ENCODE assay signal across 10 cellular contexts in the genomic region with DNA sequence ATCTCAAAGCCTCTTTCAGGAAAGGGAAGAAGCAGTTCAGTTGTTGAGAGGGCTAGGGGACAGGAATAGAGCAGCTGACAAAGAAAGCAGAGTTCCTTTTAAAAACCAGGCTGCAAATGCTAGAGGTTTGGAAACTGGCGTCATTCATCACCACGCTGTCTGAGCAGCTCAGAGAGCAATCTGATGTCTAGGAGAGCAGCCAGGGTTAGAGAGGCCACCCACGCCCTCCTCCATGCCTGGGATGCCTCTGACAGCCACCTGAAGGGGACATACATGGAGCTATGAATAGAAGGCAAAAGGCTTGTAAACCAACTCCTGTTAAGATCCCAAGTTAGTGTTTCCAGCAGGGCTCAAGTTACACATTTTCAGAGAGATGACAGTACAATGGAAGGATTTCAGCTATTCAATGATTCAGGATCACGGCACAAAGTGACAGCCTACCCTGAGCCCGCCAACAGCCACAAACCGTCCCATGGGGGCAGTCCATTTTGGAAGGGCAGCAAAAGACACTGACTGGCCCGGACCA. TPM values are rescaled to one million over a fixed set of nuclear protein-coding genes. Genes with fewer than 3 reads are reported as not detected.
DNase-seq lines count a peak whose midpoint lies in the region; ATAC-seq and TF ChIP-seq lines count a peak whose summit lies in the region.
"Had no signal": no experiment of that assay in that cellular context is flagged by ENCODE, and none has a peak within 500 bp of the region (broad histone marks: within the 10 kb centered on the region; RNA-seq: fewer than 3 reads in every experiment).

No MANE protein-coding gene starts in this region.

- H3K9me3 ChIP-seq in psoas muscle, result no peaks in the 10 kb centered on the region
- H3K9me3 ChIP-seq in effector memory CD4-positive, alpha-beta T cell (ENCODE audit: control insufficient read depth, low read length), result no peaks in the 10 kb centered on the region

- H3K27ac ChIP-seq in psoas muscle, result peak overlapping the region; percentile 85
- H3K27ac ChIP-seq in effector memory CD4-positive, alpha-beta T cell (ENCODE audit: insufficient read depth, low read length, poor library complexity, severe bottlenecking), result no peak overlapping the region

- WGBS in psoas muscle, 3 donors, result 30 to 31% (median 30%) methylated on average over 7 of the region's 7 CpGs

- intact Hi-C loops in psoas muscle (cut with DNase I), result no loop called here

- H3K27me3 ChIP-seq in psoas muscle (ENCODE audit: insufficient read depth in 3 of 3, low read length in 2 of 3), result no peaks in the 10 kb centered on the region
- H3K27me3 ChIP-seq in effector memory CD4-positive, alpha-beta T cell (replicated peaks; ENCODE audit: control insufficient read depth, insufficient read depth, low read length, poor library complexity, severe bottlenecking), result no peaks in the 10 kb centered on the region

- H3K36me3 ChIP-seq in psoas muscle (ENCODE audit: insufficient read depth in 1 of 2, low read depth in 1 of 2), result peaks cover 0 to 7% of the 10 kb centered on the region in 2 donors
- H3K36me3 ChIP-seq in effector memory CD4-positive, alpha-beta T cell (ENCODE audit: control insufficient read depth, insufficient read depth, low read length), result peaks cover 22% of the 10 kb centered on the region

- no peak for TF ChIP-seq CTCF in fibroblast of villous mesenchyme (IDR thresholded peaks at IDR 0.05; ENCODE audit: insufficient read depth, low read depth, low read length)
- TF ChIP-seq CTCF in psoas muscle (IDR thresholded peaks at IDR 0.05), result no peak

- ATAC-seq in psoas muscle, result peak; percentile 87 to 93 (median 89)

- H3K4me3 ChIP-seq in fibroblast of villous mesenchyme (ENCODE audit: low read depth, low read length) (no peak overlapping the region), psoas muscle (no peak overlapping the region)
- no peak overlapping the region for H3K4me3 ChIP-seq in effector memory CD4-positive, alpha-beta T cell (ENCODE audit: insufficient read depth, low read depth, low read length, poor library complexity, severe bottlenecking)

- peaks cover 72% of the 10 kb centered on the region for H3K4me1 ChIP-seq in psoas muscle
- H3K4me1 ChIP-seq in effector memory CD4-positive, alpha-beta T cell (ENCODE audit: control insufficient read depth, insufficient read depth, low read length, poor library complexity, severe bottlenecking), result no peaks in the 10 kb centered on the region

- DNase-seq in EL (peak; percentile 87), UCSD-AML1 (lab: John Stamatoyannopoulos, UW; ENCODE audit: unreplicated experiment) (peak; percentile 22), fibroblast of villous mesenchyme (ENCODE audit: low read depth) (peak; percentile 29), psoas muscle (peak; percentile 71 to 86), GM19240 (ENCODE audit: insufficient read length, low spot score) (no peak), NCI-H446 treated with DMSO at 0.1 percent for 48 hours (lab: John Stamatoyannopoulos, UW) (no peak), COLO668 (lab: John Stamatoyannopoulos, UW; ENCODE audit: unreplicated experiment) (no peak)
- DNase-seq in effector memory CD4-positive, alpha-beta T cell, result no peak
- DNase-seq: hippocampal formation, NCI-H1694 had no signal

RNA-seq across cellular contexts. Expression of a gene that starts 12.4 kb away (rescaled TPM):
- total RNA-seq in fibroblast of villous mesenchyme, result 68.0 and 83.3 TPM in 2 replicates
- 10 to 100 TPM; 27.3 to 43.2 (median 38.7) TPM for total RNA-seq in psoas muscle
- polyA plus RNA-seq in psoas muscle, result 10 to 100 TPM; 41.5 to 70.9 (median 60.0) TPM

RNA-seq across cellular contexts. Expression of a gene that starts 19.8 kb away (rescaled TPM):
- total RNA-seq in fibroblast of villous mesenchyme, result not detected in 2 replicates
- total RNA-seq in psoas muscle, result under 1 TPM in 1 of 4 donors, not detected in 3; 0.43 TPM
- under 1 TPM in 2 of 3 donors, not detected in 1; 0.03 to 0.53 TPM for polyA plus RNA-seq in psoas muscle

RNA-seq across cellular contexts. Expression of a gene that starts 21.3 kb away (rescaled TPM):
- total RNA-seq in fibroblast of villous mesenchyme, result 10.6 and 13.0 TPM in 2 replicates
- 10 to 100 TPM; 12.3 to 35.3 (median 20.0) TPM for total RNA-seq in psoas muscle
- polyA plus RNA-seq in psoas muscle, result 10 to 100 TPM; 20.9 to 23.5 (median 21.2) TPM

RNA-seq across cellular contexts. Expression of a gene that starts 29.9 kb away (rescaled TPM):
- total RNA-seq in fibroblast of villous mesenchyme (9.0 and 12.1 TPM in 2 replicates), psoas muscle (1 to 10 TPM; 2.0 to 4.2 (median 3.1) TPM)
- polyA plus RNA-seq in psoas muscle, result 1 to 10 TPM; 1.3 to 2.8 (median 2.0) TPM

RNA-seq across cellular contexts. Expression of a gene that starts 38.5 kb away (rescaled TPM):
- total RNA-seq in fibroblast of villous mesenchyme, result under 0.01 TPM in 1 of 2 replicates, not detected in the other
- total RNA-seq in psoas muscle, result under 1 TPM in 3 of 4 donors, not detected in 1; 0.08 to 0.17 (median 0.11) TPM
- polyA plus RNA-seq in psoas muscle, result under 1 TPM in 2 of 3 donors, not detected in 1; 0.01 to 0.03 TPM

Comparison
In these comparisons a context has a peak if more than half of its experiments do, and no peak if none do; other contexts are left out.
1. DNase-seq: peak in EL (single experiment), UCSD-AML1 (single experiment), fibroblast of villous mesenchyme (single experiment) and psoas muscle (2 of 2); none in effector memory CD4-positive, alpha-beta T cell (0 of 3), GM19240 (single experiment), NCI-H446 treated with DMSO at 0.1 percent for 48 hours (single experiment) and COLO668 (single experiment).